In the genomic region with DNA sequence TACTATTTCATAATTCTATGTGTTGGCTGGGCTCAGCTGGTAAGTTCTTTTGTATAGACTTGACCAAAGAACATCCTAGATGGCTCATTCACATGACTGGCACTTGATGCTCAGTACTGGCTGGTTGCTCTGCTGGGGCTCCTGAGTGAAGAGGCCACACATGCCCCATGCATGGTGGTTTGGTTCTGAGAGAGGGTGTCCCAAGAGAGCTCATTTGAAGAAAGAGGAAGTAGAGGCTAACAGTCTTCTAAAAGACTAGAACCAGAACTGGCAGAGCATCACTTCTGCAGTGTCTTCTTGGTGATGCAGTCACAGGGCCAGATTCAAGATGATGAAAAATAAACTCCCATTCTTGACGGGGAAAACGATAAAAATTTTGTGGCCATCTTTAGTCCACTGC, we compare ENCODE assay signal across 11 cellular contexts. TPM values are rescaled to one million over a fixed set of nuclear protein-coding genes. Genes with fewer than 3 reads are reported as not detected.
DNase-seq lines count a peak whose midpoint lies in the region; ATAC-seq and TF ChIP-seq lines count a peak whose summit lies in the region.
"Had no signal": no experiment of that assay in that cellular context is flagged by ENCODE, and none has a peak within 500 bp of the region (broad histone marks: within the 10 kb centered on the region; RNA-seq: fewer than 3 reads in every experiment).

No MANE protein-coding gene starts in this region.

- H3K4me1 ChIP-seq in OCI-LY3 (ENCODE audit: low read length) (peaks cover 49% of the 10 kb centered on the region), psoas muscle (no peaks in the 10 kb centered on the region)

- H3K27me3 ChIP-seq in OCI-LY3 (ENCODE audit: low read depth, low read length) (no peaks in the 10 kb centered on the region), psoas muscle (ENCODE audit: insufficient read depth in 3 of 3, low read length in 2 of 3) (no peaks in the 10 kb centered on the region)
- H3K27me3 ChIP-seq: colonic mucosa had no signal

- H3K4me2 ChIP-seq in OCI-LY3 (ENCODE audit: low read length) = peak overlapping the region; percentile 53

- H3K9me3 ChIP-seq in OCI-LY3 (ENCODE audit: insufficient read depth, low read length) (peaks cover 5% of the 10 kb centered on the region; the same call in 1 of the 2 replicates), psoas muscle (no peaks in the 10 kb centered on the region)
- H3K9me3 ChIP-seq: colonic mucosa had no signal

- TF ChIP-seq POLR2A in lower leg skin (IDR thresholded peaks at IDR 0.05) = no peak

- H3K4me1 Mint-ChIP-seq in type B pancreatic cell (ENCODE audit: unreplicated experiment) = no peaks in the 10 kb centered on the region

- no peaks in the 10 kb centered on the region for H3K36me3 Mint-ChIP-seq in type B pancreatic cell

- H3K27ac ChIP-seq in OCI-LY3 (ENCODE audit: low read length) (peak overlapping the region; percentile 80), psoas muscle (no peak overlapping the region)
- H3K27ac ChIP-seq: colonic mucosa had no signal

- H3K9me3 Mint-ChIP-seq in type B pancreatic cell = peaks cover 14% of the 10 kb centered on the region

- TF ChIP-seq CTCF in OCI-LY3 (IDR thresholded peaks at IDR 0.05; ENCODE audit: low read depth, low read length) (no peak), psoas muscle (IDR thresholded peaks at IDR 0.05) (no peak), lower leg skin (IDR thresholded peaks at IDR 0.05) (no peak), type B pancreatic cell (conservative IDR thresholded peaks at IDR 0.05) (no peak)

- peaks cover 25% of the 10 kb centered on the region for H3K36me3 ChIP-seq in OCI-LY3 (replicated peaks; ENCODE audit: low read depth, low read length)
- no peaks in the 10 kb centered on the region for H3K36me3 ChIP-seq in psoas muscle (ENCODE audit: insufficient read depth in 1 of 2, low read depth in 1 of 2)
- H3K36me3 ChIP-seq: colonic mucosa had no signal

- no peak overlapping the region for H2AFZ ChIP-seq in OCI-LY3 (ENCODE audit: low read depth, low read length)

- H3K79me2 ChIP-seq in OCI-LY3 (ENCODE audit: low read length) = no peaks in the 10 kb centered on the region

- no peak overlapping the region for H3K27ac Mint-ChIP-seq in type B pancreatic cell

- H3K4me3 Mint-ChIP-seq in type B pancreatic cell = no peak overlapping the region

- H3K9ac ChIP-seq in OCI-LY3 (ENCODE audit: low read length) = peak overlapping the region; percentile 17; the same call in 1 of the 2 replicates

- H4K20me1 ChIP-seq in OCI-LY3 (ENCODE audit: insufficient read depth, low read length) = no peaks in the 10 kb centered on the region

- peak; percentile 93 for DNase-seq in GF-D8 (lab: John Stamatoyannopoulos, UW)
- DNase-seq in psoas muscle = no peak
- DNase-seq in lower leg skin (ENCODE audit: low spot score in 2 of 2) = no peak
- no peak for DNase-seq in NCI-H82 (lab: John Stamatoyannopoulos, UW)
- no peak for DNase-seq in type B pancreatic cell (ENCODE audit: extremely low spot score, unreplicated experiment)
- DNase-seq: C1 segment of cervical spinal cord, colonic mucosa, trophoblast cell had no signal

- H3K27me3 Mint-ChIP-seq in type B pancreatic cell = no peaks in the 10 kb centered on the region

- H3K4me3 ChIP-seq in OCI-LY3 (ENCODE audit: low read length) = peak overlapping the region; percentile 27; the same call in 1 of the 2 replicates
- no peak overlapping the region for H3K4me3 ChIP-seq in psoas muscle
- H3K4me3 ChIP-seq in lower leg skin (ENCODE audit: low read depth, poor library complexity, severe bottlenecking) = no peak overlapping the region
- H3K4me3 ChIP-seq: colonic mucosa had no signal

- intact Hi-C loops in psoas muscle (cut with DNase I) = loop anchor here in 1 of 2 donors (10.0 kb wide), 1 partner anchor 199 kb away; no protein-coding TSS in a partner anchor
- intact Hi-C loops in lower leg skin (cut with DNase I; ENCODE audit: low total_unique reads) = loop anchor here (10.0 kb wide), 1 partner anchor 129 kb away; no protein-coding TSS in a partner anchor

- peak; percentile 80 for ATAC-seq in GM19438 (IDR thresholded peaks at IDR 0.05; ENCODE audit: low read depth, unreplicated experiment)
- peak; percentile 89 for ATAC-seq in HG03060 (IDR thresholded peaks at IDR 0.05; ENCODE audit: low read depth, unreplicated experiment)
- no peak for ATAC-seq in psoas muscle

- 79 to 98% (median 96%) methylated on average over 2 of the region's 2 CpGs for WGBS in psoas muscle, 3 donors
- 96 to 97% methylated on average over 2 of the region's 2 CpGs for WGBS in lower leg skin, 2 donors

RNA-seq across cellular contexts. Expression of gene BACH1, which starts 5.2 kb away (rescaled TPM):
- total RNA-seq in psoas muscle (100 to 1,000 TPM in 1 of 4 donors, 10 to 100 TPM in 3; 48.3 to 115 (median 72.4) TPM), lower leg skin (10 to 100 TPM; 87.7 to 96.4 (median 91.0) TPM), type B pancreatic cell (ENCODE audit: low replicate concordance) (90.5 and 121 TPM in 2 replicates)
- polyA plus RNA-seq in psoas muscle = 10 to 100 TPM in 2 of 3 donors, 1 to 10 TPM in 1; 9.8 to 20.1 (median 15.4) TPM

Comparison
In these comparisons a context has a peak if more than half of its experiments do, and no peak if none do; other contexts are left out.
1. ATAC-seq: peak in GM19438 (single experiment) and HG03060 (single experiment); none in psoas muscle (0 of 4).